In genomic region chr7:127250312-127251047, GRCh38 we compare ENCODE assay signal across 14 cellular contexts. TPM values are rescaled to one million over a fixed set of nuclear protein-coding genes. Genes with fewer than 3 reads are reported as not detected.
DNase-seq lines count a peak whose midpoint lies in the region; ATAC-seq and TF ChIP-seq lines count a peak whose summit lies in the region.
"Had no signal": no experiment of that assay in that cellular context is flagged by ENCODE, and none has a peak within 500 bp of the region (broad histone marks: within the 10 kb centered on the region; RNA-seq: fewer than 3 reads in every experiment).

No MANE protein-coding gene starts in this region.

- H3K4me3 ChIP-seq in PC-3 (ENCODE audit: low read length) (no peak overlapping the region), esophagus muscularis mucosa (peak overlapping the region in 3 of 4 donors; percentile 76 to 80 (median 76))

- BruUV-seq in PC-3 (replicated peaks; lab: Mats Ljungman, UMichigan) = no TSS peak

- no peak for TF ChIP-seq POLR2A in esophagus muscularis mucosa (IDR thresholded peaks at IDR 0.05; ENCODE audit: low read depth)

- H3K4me1 ChIP-seq in PC-3 (ENCODE audit: insufficient read depth, low read length) = peaks cover 13% of the 10 kb centered on the region
- peaks cover 15 to 36% (median 27%) of the 10 kb centered on the region in 4 donors for H3K4me1 ChIP-seq in esophagus muscularis mucosa

- no peak overlapping the region for H3K9ac ChIP-seq in PC-3 (ENCODE audit: low read length)

- H3K27me3 ChIP-seq in PC-3 (ENCODE audit: low read length) = peaks cover 72% of the 10 kb centered on the region
- peaks cover 0 to 78% (median 24%) of the 10 kb centered on the region in 4 donors for H3K27me3 ChIP-seq in esophagus muscularis mucosa

- TF ChIP-seq EP300 in esophagus muscularis mucosa (IDR thresholded peaks at IDR 0.05) = no peak

- H3K27ac ChIP-seq in PC-3 (ENCODE audit: low read length) (no peak overlapping the region), esophagus muscularis mucosa (replicated peaks in 1 of 4) (no peak overlapping the region)
- H3K27ac ChIP-seq: tibial artery had no signal

- H3K9me3 Mint-ChIP-seq in activated T-cell treated with anti-CD3 and anti-CD28 coated beads, Interleukin-2, amount 50 U/mL, for 72 hours = no peaks in the 10 kb centered on the region
- H3K9me3 Mint-ChIP-seq in stimulated activated effector memory CD8-positive, alpha-beta T cell treated with anti-CD3 and anti-CD28 coated beads, Interleukin-12 subunit alpha, Interleukin-12 subunit beta, amount 100 ng/mL, for 72 hours = no peaks in the 10 kb centered on the region
- H3K9me3 Mint-ChIP-seq: activated naive CD8-positive, alpha-beta T cell treated with anti-CD3 and anti-CD28 coated beads, Interleukin-2, amount 50 U/mL, for 24 hours had no signal

- no peak overlapping the region for H2AFZ ChIP-seq in PC-3 (ENCODE audit: low read length)

- H3K4me3 Mint-ChIP-seq in activated T-cell treated with anti-CD3 and anti-CD28 coated beads, Interleukin-2, amount 50 U/mL, for 72 hours = peak overlapping the region; percentile 14 to 63
- H3K4me3 Mint-ChIP-seq in stimulated activated effector memory CD8-positive, alpha-beta T cell treated with anti-CD3 and anti-CD28 coated beads, Interleukin-12 subunit alpha, Interleukin-12 subunit beta, amount 100 ng/mL, for 72 hours = peak overlapping the region; percentile 78
- H3K4me3 Mint-ChIP-seq: activated naive CD8-positive, alpha-beta T cell treated with anti-CD3 and anti-CD28 coated beads, Interleukin-2, amount 50 U/mL, for 24 hours had no signal

- H3F3A ChIP-seq in PC-3 (ENCODE audit: low read length, unreplicated experiment) = no peaks in the 10 kb centered on the region

- WGBS in esophagus muscularis mucosa = 22% methylated on average over 13 of the region's 13 CpGs

- H3K27ac Mint-ChIP-seq in activated T-cell treated with anti-CD3 and anti-CD28 coated beads, Interleukin-2, amount 50 U/mL, for 72 hours = no peak overlapping the region
- H3K27ac Mint-ChIP-seq in stimulated activated effector memory CD8-positive, alpha-beta T cell treated with anti-CD3 and anti-CD28 coated beads, Interleukin-12 subunit alpha, Interleukin-12 subunit beta, amount 100 ng/mL, for 72 hours = no peak overlapping the region
- H3K27ac Mint-ChIP-seq: activated naive CD8-positive, alpha-beta T cell treated with anti-CD3 and anti-CD28 coated beads, Interleukin-2, amount 50 U/mL, for 24 hours had no signal

- TF ChIP-seq CTCF in PC-3 (conservative IDR thresholded peaks at IDR 0.05; ENCODE audit: low read depth, low read length) = no peak
- TF ChIP-seq CTCF in esophagus muscularis mucosa (IDR thresholded peaks at IDR 0.05) = no peak

- peaks cover 0 to 1% of the 10 kb centered on the region in 2 donors for H3K36me3 Mint-ChIP-seq in activated T-cell treated with anti-CD3 and anti-CD28 coated beads, Interleukin-2, amount 50 U/mL, for 72 hours (ENCODE audit: insufficient read depth in 2 of 2)
- no peaks in the 10 kb centered on the region for H3K36me3 Mint-ChIP-seq in stimulated activated effector memory CD8-positive, alpha-beta T cell treated with anti-CD3 and anti-CD28 coated beads, Interleukin-12 subunit alpha, Interleukin-12 subunit beta, amount 100 ng/mL, for 72 hours

- H3K27me3 Mint-ChIP-seq in activated T-cell treated with anti-CD3 and anti-CD28 coated beads, Interleukin-2, amount 50 U/mL, for 72 hours (ENCODE audit: low read depth) = peaks cover 61% of the 10 kb centered on the region

- H3K36me3 ChIP-seq in PC-3 (ENCODE audit: low read depth, low read length) = no peaks in the 10 kb centered on the region
- no peaks in the 10 kb centered on the region for H3K36me3 ChIP-seq in esophagus muscularis mucosa
- H3K36me3 ChIP-seq: tibial artery had no signal

- CTCF ChIA-PET in PC-3 (lab: Charles Lee) = interaction anchor here (0.6 to 1.1 kb wide), 3 partner anchors 68 to 264 kb away, joined by 3 to 6 read pairs (median 3); no protein-coding TSS in a partner anchor

- H3K9me2 ChIP-seq in PC-3 (replicated peaks; ENCODE audit: low read length) = no peaks in the 10 kb centered on the region

- no peak for DNase-seq in activated T-cell treated with anti-CD3 and anti-CD28 coated beads, Interleukin-2, amount 50 U/mL, for 72 hours
- no peak for DNase-seq in activated T-cell treated with anti-CD3 and anti-CD28 coated beads, Interleukin-2, amount 50 U/mL, for 48 hours
- peak; percentile 13 for DNase-seq in PC-3
- DNase-seq in esophagus muscularis mucosa (ENCODE audit: extremely low spot score) = no peak
- no peak for DNase-seq in stimulated activated effector memory CD8-positive, alpha-beta T cell treated with anti-CD3 and anti-CD28 coated beads, Interleukin-12 subunit alpha, Interleukin-12 subunit beta, amount 100 ng/mL, for 72 hours (ENCODE audit: low spot score in 2 of 2)
- DNase-seq in activated CD4-positive, alpha-beta T cell treated with anti-CD3 and anti-CD28 coated beads, Interleukin-2, amount 50 U/mL, for 48 hours = no peak
- DNase-seq in amygdala (lab: John Stamatoyannopoulos, UW) = no peak
- DNase-seq in left colon = no peak
- DNase-seq: activated CD4-positive, alpha-beta T cell treated with anti-CD3 and anti-CD28 coated beads, Interleukin-2, amount 50 U/mL, for 1 hour; activated naive CD8-positive, alpha-beta T cell treated with anti-CD3 and anti-CD28 coated beads, Interleukin-2, amount 50 U/mL, for 24 hours; NCI-H2171; Right ventricle myocardium superior; tibial artery had no signal

- intact Hi-C loops in PC-3 (cut with micrococcal nuclease) (loop anchor here (1.0 to 5.0 kb wide), 3 partner anchors 142 to 264 kb away; partner anchors contain the start of gene ZNF800), esophagus muscularis mucosa (cut with DNase I) (loop anchor here (5.0 to 10.0 kb wide), 2 partner anchors 143 to 446 kb away; no protein-coding TSS in a partner anchor), left colon (cut with DNase I, micrococcal nuclease) (no loop called here)

- no peak overlapping the region for H3K4me2 ChIP-seq in PC-3 (ENCODE audit: low read length)

- POLR2A ChIA-PET in PC-3 (lab: Charles Lee; ENCODE audit: unreplicated experiment) = no interaction called here

- H3K4me1 Mint-ChIP-seq in activated T-cell treated with anti-CD3 and anti-CD28 coated beads, Interleukin-2, amount 50 U/mL, for 72 hours (ENCODE audit: low read depth) = peaks cover 21% of the 10 kb centered on the region
- H3K4me1 Mint-ChIP-seq in stimulated activated effector memory CD8-positive, alpha-beta T cell treated with anti-CD3 and anti-CD28 coated beads, Interleukin-12 subunit alpha, Interleukin-12 subunit beta, amount 100 ng/mL, for 72 hours = peaks cover 17% of the 10 kb centered on the region

- no peaks in the 10 kb centered on the region for H4K20me1 ChIP-seq in PC-3 (ENCODE audit: low read length)

- no peak for ATAC-seq in activated T-cell treated with anti-CD3 and anti-CD28 coated beads, Interleukin-2, amount 50 U/mL, for 72 hours (replicated peaks in 1 of 2)
- no peak for ATAC-seq in PC-3
- no peak for ATAC-seq in stimulated activated effector memory CD8-positive, alpha-beta T cell treated with anti-CD3 and anti-CD28 coated beads, Interleukin-12 subunit alpha, Interleukin-12 subunit beta, amount 100 ng/mL, for 72 hours
- no peak for ATAC-seq in left colon
- ATAC-seq: activated naive CD8-positive, alpha-beta T cell treated with anti-CD3 and anti-CD28 coated beads, Interleukin-2, amount 50 U/mL, for 24 hours had no signal

- H3K79me2 ChIP-seq in PC-3 (ENCODE audit: low read length) = no peaks in the 10 kb centered on the region

- H3K9me3 ChIP-seq in PC-3 (ENCODE audit: low read length) = no peaks in the 10 kb centered on the region
- no peaks in the 10 kb centered on the region for H3K9me3 ChIP-seq in esophagus muscularis mucosa
- H3K9me3 ChIP-seq: tibial artery had no signal

RNA-seq across cellular contexts. Expression of gene GRM8, which starts 2.3 kb away (rescaled TPM):
- not detected for total RNA-seq in activated T-cell treated with anti-CD3 and anti-CD28 coated beads, Interleukin-2, amount 50 U/mL, for 72 hours
- not detected in 2 replicates for total RNA-seq in PC-3 (2014; rRNA removed)
- under 1 TPM in 1 of 4 donors, not detected in 3; 0.11 TPM for total RNA-seq in esophagus muscularis mucosa
- 1 to 10 TPM; 3.3 to 5.1 TPM for total RNA-seq in left colon
- total RNA-seq: endothelial cell of umbilical vein, Right ventricle myocardium superior had no signal

Comparison
In these comparisons a context has a peak if more than half of its experiments do, and no peak if none do; other contexts are left out.
1. intact Hi-C loops: an anchor here in PC-3 (1.0 to 5.0 kb wide) and esophagus muscularis mucosa (5.0 to 10.0 kb wide); none called in left colon.